Comparison of ENCODE assay signal across 8 cellular contexts in the genomic region with DNA sequence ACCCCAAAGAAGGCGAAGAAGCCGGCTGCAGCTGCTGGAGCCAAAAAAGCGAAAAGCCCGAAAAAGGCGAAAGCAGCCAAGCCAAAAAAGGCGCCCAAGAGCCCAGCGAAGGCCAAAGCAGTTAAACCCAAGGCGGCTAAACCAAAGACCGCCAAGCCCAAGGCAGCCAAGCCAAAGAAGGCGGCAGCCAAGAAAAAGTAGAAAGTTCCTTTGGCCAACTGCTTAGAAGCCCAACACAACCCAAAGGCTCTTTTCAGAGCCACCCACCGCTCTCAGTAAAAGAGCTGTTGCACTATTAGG.
DNase-seq lines count a peak whose midpoint lies in the region; ATAC-seq, FAIRE-seq and TF ChIP-seq lines count a peak whose summit lies in the region.

No MANE protein-coding gene starts in this region.

- POLR2A ChIA-PET in naive thymus-derived CD4-positive, alpha-beta T cell (lab: Charles Lee), result interaction anchor here (0.6 to 20.9 kb wide), 55 partner anchors 10 to 1740 kb away, joined by 3 to 2611 read pairs (median 17); a partner anchor contains a TSS

- no peak for DNase-seq in NB4 (ENCODE audit: low read depth)
- peak in 1 of 9 donors; percentile 68 for DNase-seq in naive thymus-derived CD4-positive, alpha-beta T cell
- no peak for DNase-seq in GM19239 (ENCODE audit: insufficient read length, low spot score)

- H3K4me3 ChIP-seq in GM08714 (ENCODE audit: low read length) (peak overlapping the region; percentile 83), NB4 (ENCODE audit: low read depth, low read length) (peak overlapping the region; percentile 70), ectodermal cell (ENCODE audit: insufficient read depth, low read depth, low read length) (peak overlapping the region; percentile 56)
- peak overlapping the region; percentile 82 for H3K4me3 ChIP-seq in naive thymus-derived CD4-positive, alpha-beta T cell (ENCODE audit: low read length)

- H3K36me3 ChIP-seq in ectodermal cell (ENCODE audit: control insufficient read depth, insufficient read depth, low read length), result no peaks in the 10 kb centered on the region
- H3K36me3 ChIP-seq in naive thymus-derived CD4-positive, alpha-beta T cell (ENCODE audit: control insufficient read depth in 2 of 3, insufficient read depth in 3 of 3, low read length in 3 of 3), result no peaks in the 10 kb centered on the region

- 0% methylated on average over 11 of the region's 11 CpGs for WGBS in ectodermal cell, 2 experiments

- H3K4me3 Mint-ChIP-seq in naive thymus-derived CD4-positive, alpha-beta T cell, result peak overlapping the region; percentile 96 to 100 (median 98)

- H3K27me3 ChIP-seq in ectodermal cell (ENCODE audit: control insufficient read depth, insufficient read depth, low read length, poor library complexity, severe bottlenecking), result no peaks in the 10 kb centered on the region
- H3K27me3 ChIP-seq in naive thymus-derived CD4-positive, alpha-beta T cell (ENCODE audit: control insufficient read depth in 2 of 2, insufficient read depth in 2 of 2, low read length in 2 of 2), result no peaks in the 10 kb centered on the region

- H3K4me1 Mint-ChIP-seq in naive thymus-derived CD4-positive, alpha-beta T cell, result peaks cover 17 to 59% (median 35%) of the 10 kb centered on the region in 7 donors

- no peak for TF ChIP-seq POLR2A in NB4 (IDR thresholded peaks at IDR 0.05; ENCODE audit: extremely low read depth, insufficient read length)

- no peaks in the 10 kb centered on the region for H3K9me3 ChIP-seq in ectodermal cell (ENCODE audit: control insufficient read depth, low read length)
- no peaks in the 10 kb centered on the region for H3K9me3 ChIP-seq in naive thymus-derived CD4-positive, alpha-beta T cell (ENCODE audit: control insufficient read depth in 2 of 3, low read length in 3 of 3)

- CTCF ChIA-PET in naive thymus-derived CD4-positive, alpha-beta T cell (lab: Charles Lee), result interaction anchor here (0.7 to 5.7 kb wide), 8 partner anchors 32 to 135 kb away, joined by 3 to 70 read pairs (median 4); a partner anchor contains a TSS

- FAIRE-seq in GM19239 (lab: Jason Lieb, UNC), result no peak

- intact Hi-C loops in naive thymus-derived CD4-positive, alpha-beta T cell (cut with micrococcal nuclease), result loop anchor here (1.0 to 10.0 kb wide), 14 partner anchors 32 to 1978 kb away; a partner anchor contains a TSS

- peak overlapping the region; percentile 90 for H3K27ac ChIP-seq in ectodermal cell (ENCODE audit: insufficient read depth, low read depth, low read length, poor library complexity, severe bottlenecking)
- peak overlapping the region; percentile 92 for H3K27ac ChIP-seq in naive thymus-derived CD4-positive, alpha-beta T cell (ENCODE audit: low read depth, low read length)

- peaks cover 0 to 11% (median 4%) of the 10 kb centered on the region in 5 donors for H3K36me3 Mint-ChIP-seq in naive thymus-derived CD4-positive, alpha-beta T cell

- H3K27me3 Mint-ChIP-seq in naive thymus-derived CD4-positive, alpha-beta T cell, result peaks cover 0 to 32% (median 0%) of the 10 kb centered on the region in 5 donors

- TF ChIP-seq CTCF in NB4 (IDR thresholded peaks at IDR 0.05; ENCODE audit: low read depth, low read length), result no peak

- peak overlapping the region; percentile 95 to 99 (median 98) for H3K27ac Mint-ChIP-seq in naive thymus-derived CD4-positive, alpha-beta T cell

- H3K9me3 Mint-ChIP-seq in naive thymus-derived CD4-positive, alpha-beta T cell, result peaks cover 0 to 36% (median 0%) of the 10 kb centered on the region in 11 donors

- H3K4me1 ChIP-seq in ectodermal cell (ENCODE audit: control insufficient read depth, insufficient read depth, low read length), result no peaks in the 10 kb centered on the region
- peaks cover 23% of the 10 kb centered on the region in 2 donors for H3K4me1 ChIP-seq in naive thymus-derived CD4-positive, alpha-beta T cell (ENCODE audit: control insufficient read depth in 2 of 2, insufficient read depth in 2 of 2, low read length in 2 of 2)

- ATAC-seq in naive thymus-derived CD4-positive, alpha-beta T cell, result no peak
- ATAC-seq in GM21447 (IDR thresholded peaks at IDR 0.05; ENCODE audit: unreplicated experiment), result no peak
- ATAC-seq in GM21390 (IDR thresholded peaks at IDR 0.05; ENCODE audit: unreplicated experiment), result no peak
- ATAC-seq in HG03354 (IDR thresholded peaks at IDR 0.05; ENCODE audit: poor library complexity, severe bottlenecking, unreplicated experiment), result no peak
